ENCODE assay signal across 2 cellular contexts in the genomic region with DNA sequence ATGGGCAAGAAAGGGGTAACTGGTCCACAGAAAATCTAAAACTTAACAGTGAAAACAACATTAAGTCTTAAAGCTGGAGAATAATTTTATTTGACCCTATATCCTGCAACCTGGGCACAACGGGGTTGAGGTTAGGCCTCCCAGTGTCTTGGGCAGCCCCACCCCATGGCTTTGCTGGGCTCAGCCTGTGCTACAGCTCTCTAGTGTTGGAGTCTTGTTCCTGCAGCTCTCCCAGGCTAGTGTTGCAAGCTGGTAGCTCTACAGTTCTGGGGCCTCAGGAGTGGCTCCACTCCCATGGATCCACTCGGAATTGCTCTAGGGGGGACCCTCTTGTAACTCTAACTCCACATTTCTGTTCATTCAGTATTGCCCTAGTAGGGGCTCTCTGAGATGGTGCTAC.
TF ChIP-seq lines count a peak whose summit lies in the region.

No MANE protein-coding gene starts in this region.

TF ChIP-seq in GM12878, 131 proteins besides CTCF, POLR2A, EP300 and RAD21:
- no peak for TF ChIP-seq CBFB (IDR thresholded peaks at IDR 0.05; ENCODE audit: low read depth)
- TF ChIP-seq NFYA (IDR thresholded peaks at IDR 0.05; ENCODE audit: borderline replicate concordance, low read depth, low read length), result no peak
- no peak for TF ChIP-seq KAT2A (conservative IDR thresholded peaks at IDR 0.05; ENCODE audit: control insufficient read depth, low read depth, low read length)
- no peak for TF ChIP-seq ATF7 (IDR thresholded peaks at IDR 0.05; ENCODE audit: low read depth)
- no peak for TF ChIP-seq FOXK2 (IDR thresholded peaks at IDR 0.05)
- no peak for TF ChIP-seq RFX5 (IDR thresholded peaks at IDR 0.05; ENCODE audit: low read depth, low read length)
- TF ChIP-seq BACH1 (IDR thresholded peaks at IDR 0.05; ENCODE audit: borderline replicate concordance), result no peak
- TF ChIP-seq, protein P1, sequence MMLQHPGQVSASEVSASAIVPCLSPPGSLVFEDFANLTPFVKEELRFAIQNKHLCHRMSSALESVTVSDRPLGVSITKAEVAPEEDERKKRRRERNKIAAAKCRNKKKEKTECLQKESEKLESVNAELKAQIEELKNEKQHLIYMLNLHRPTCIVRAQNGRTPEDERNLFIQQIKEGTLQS (IDR thresholded peaks at IDR 0.05; ENCODE audit: borderline replicate concordance, extremely low read depth, low read depth, low read length), result no peak
- no peak for TF ChIP-seq CREB1 (IDR thresholded peaks at IDR 0.05; ENCODE audit: low read depth)

TF ChIP-seq in HepG2, 621 proteins besides CTCF, POLR2A, EP300 and RAD21:
- TF ChIP-seq ZNF782 (CRISPR knock-in tag; IDR thresholded peaks at IDR 0.05; ENCODE audit: borderline replicate concordance) (no peak), ZFP62 (CRISPR knock-in tag; IDR thresholded peaks at IDR 0.05) (no peak), SP2 (CRISPR knock-in tag; IDR thresholded peaks at IDR 0.05) (no peak), ATM (IDR thresholded peaks at IDR 0.05; ENCODE audit: borderline replicate concordance) (no peak), RFXAP (CRISPR knock-in tag; IDR thresholded peaks at IDR 0.05; ENCODE audit: borderline replicate concordance) (no peak), MBNL3 (CRISPR knock-in tag; conservative IDR thresholded peaks at IDR 0.05) (no peak)
- TF ChIP-seq, protein P2, sequence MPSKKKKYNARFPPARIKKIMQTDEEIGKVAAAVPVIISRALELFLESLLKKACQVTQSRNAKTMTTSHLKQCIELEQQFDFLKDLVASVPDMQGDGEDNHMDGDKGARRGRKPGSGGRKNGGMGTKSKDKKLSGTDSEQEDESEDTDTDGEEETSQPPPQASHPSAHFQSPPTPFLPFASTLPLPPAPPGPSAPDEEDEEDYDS (CRISPR knock-in tag; IDR thresholded peaks at IDR 0.05), result no peak
